ENCODE assay signal across 2 cellular contexts in the genomic region with DNA sequence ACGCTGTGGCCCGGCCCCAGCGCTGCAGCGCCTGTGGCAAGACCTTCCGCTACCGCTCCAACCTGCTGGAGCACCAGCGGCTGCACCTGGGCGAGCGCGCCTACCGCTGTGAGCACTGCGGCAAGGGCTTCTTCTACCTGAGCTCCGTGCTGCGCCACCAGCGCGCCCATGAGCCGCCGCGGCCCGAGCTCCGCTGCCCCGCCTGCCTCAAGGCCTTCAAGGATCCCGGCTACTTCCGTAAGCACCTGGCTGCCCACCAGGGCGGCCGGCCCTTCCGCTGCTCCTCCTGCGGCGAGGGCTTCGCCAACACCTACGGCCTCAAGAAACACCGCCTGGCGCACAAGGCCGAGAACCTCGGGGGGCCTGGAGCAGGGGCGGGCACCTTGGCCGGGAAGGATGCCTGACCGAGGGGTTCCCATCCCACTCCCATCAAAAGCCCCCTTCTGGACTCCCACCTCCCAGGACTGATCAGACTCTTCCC.
A peak's percentile ranks its signal among the peaks of the same experiment; 100 is the strongest.
TF ChIP-seq lines count a peak whose summit lies in the region.

No MANE protein-coding gene starts in this region.

TF ChIP-seq in GM23338, 12 proteins besides CTCF, POLR2A, EP300 and RAD21:
- TF ChIP-seq ZNF114 (CRISPR knock-in tag; IDR thresholded peaks at IDR 0.05) = no peak
- TF ChIP-seq, protein P1, sequence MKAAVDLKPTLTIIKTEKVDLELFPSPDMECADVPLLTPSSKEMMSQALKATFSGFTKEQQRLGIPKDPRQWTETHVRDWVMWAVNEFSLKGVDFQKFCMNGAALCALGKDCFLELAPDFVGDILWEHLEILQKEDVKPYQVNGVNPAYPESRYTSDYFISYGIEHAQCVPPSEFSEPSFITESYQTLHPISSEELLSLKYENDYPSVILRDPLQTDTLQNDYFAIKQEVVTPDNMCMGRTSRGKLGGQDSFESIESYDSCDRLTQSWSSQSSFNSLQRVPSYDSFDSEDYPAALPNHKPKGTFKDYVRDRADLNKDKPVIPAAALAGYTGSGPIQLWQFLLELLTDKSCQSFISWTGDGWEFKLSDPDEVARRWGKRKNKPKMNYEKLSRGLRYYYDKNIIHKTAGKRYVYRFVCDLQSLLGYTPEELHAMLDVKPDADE (IDR thresholded peaks at IDR 0.05) = no peak
- no peak for TF ChIP-seq POLR2AphosphoS5 (IDR thresholded peaks at IDR 0.05; ENCODE audit: low read depth)
- TF ChIP-seq ZNF462 (CRISPR knock-in tag; IDR thresholded peaks at IDR 0.05) = no peak
- TF ChIP-seq REST (IDR thresholded peaks at IDR 0.05; ENCODE audit: unreplicated experiment) = no peak
- TF ChIP-seq JUNB (IDR thresholded peaks at IDR 0.05; ENCODE audit: unreplicated experiment) = no peak
- no peak for TF ChIP-seq ZNF331 (CRISPR knock-in tag; IDR thresholded peaks at IDR 0.05; ENCODE audit: low read depth)
- no peak for TF ChIP-seq EZH2phosphoT487 (IDR thresholded peaks at IDR 0.05; ENCODE audit: unreplicated experiment)
- no peak for TF ChIP-seq CREB1 (CRISPR knock-in tag; IDR thresholded peaks at IDR 0.05; ENCODE audit: low read depth)

TF ChIP-seq in HEK293, 187 proteins besides CTCF, POLR2A, EP300 and RAD21:
- no peak for TF ChIP-seq SCRT1 (tag by site-specific recombination; IDR thresholded peaks at IDR 0.05; ENCODE audit: borderline replicate concordance)
- 0 out of 2 replicates have a peak, but pooled peaks have one; percentile 43 for TF ChIP-seq PBX3 (CRISPR knock-in tag; IDR thresholded peaks at IDR 0.05)
- no peak for TF ChIP-seq ZNF768 (tag by site-specific recombination; IDR thresholded peaks at IDR 0.05)
- TF ChIP-seq ELK4 (IDR thresholded peaks at IDR 0.05; ENCODE audit: borderline replicate concordance, low read depth, low read length) = no peak
